In the genomic region with DNA sequence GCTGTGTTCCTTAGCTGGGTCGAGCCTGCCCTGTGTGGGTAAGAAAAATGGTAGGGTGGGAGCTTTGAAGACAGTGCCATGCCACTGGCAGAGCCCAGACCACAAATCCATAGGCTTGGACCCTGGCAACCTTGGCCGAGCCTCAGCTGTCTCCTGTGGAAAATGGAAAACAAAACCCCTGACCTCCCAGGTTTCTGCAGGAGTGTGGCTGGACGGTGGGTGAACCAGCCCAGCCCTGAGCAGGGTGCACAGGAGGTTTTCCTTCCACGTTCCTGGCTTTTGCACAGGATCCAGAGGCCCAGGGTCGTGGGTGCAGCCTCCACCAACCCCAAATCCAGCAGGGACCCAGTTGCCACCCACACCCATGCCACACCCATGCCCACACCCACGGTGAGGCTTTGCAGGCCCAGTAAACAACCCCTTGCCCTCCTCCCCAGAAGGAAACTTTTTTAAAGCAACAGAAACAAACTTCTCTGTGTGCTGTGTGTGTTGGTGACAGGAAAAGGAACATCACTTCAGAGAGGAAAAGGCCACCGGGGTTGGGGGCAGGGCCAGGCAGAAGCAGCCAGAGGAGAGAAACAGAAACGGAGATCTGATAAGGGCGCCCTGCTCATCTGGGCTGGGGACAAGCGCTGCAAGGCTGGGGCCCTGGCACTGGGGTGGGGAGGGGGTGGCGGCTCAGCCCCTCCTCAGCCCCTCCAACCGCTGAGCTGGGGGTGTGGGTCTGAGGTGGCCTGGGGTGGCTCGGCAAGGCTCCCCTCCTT, we compare ENCODE assay signal across 1 cellular context.
A peak's percentile ranks its signal among the peaks of the same experiment; 100 is the strongest.
TF ChIP-seq lines count a peak whose summit lies in the region.

No MANE protein-coding gene starts in this region.

TF ChIP-seq in K562, 482 proteins besides CTCF, POLR2A, EP300 and RAD21 (continued from another document and continues in another):
- TF ChIP-seq PRDM10 (IDR thresholded peaks at IDR 0.05; ENCODE audit: partially characterized antibody) (peak; percentile 80), HDAC6 (IDR thresholded peaks at IDR 0.05; ENCODE audit: low read depth, low read length) (no peak), PRMT5 (CRISPR knock-in tag; IDR thresholded peaks at IDR 0.05) (no peak), CTCFL (IDR thresholded peaks at IDR 0.05; ENCODE audit: borderline replicate concordance, insufficient read depth, low read depth, low read length, poor library complexity, severe bottlenecking) (no peak), ZNF384 (IDR thresholded peaks at IDR 0.05; ENCODE audit: low read depth, low read length) (no peak), ZNF224 (CRISPR knock-in tag; IDR thresholded peaks at IDR 0.05) (no peak), GTF2A2 (tag; IDR thresholded peaks at IDR 0.05) (no peak), FOXA3 (CRISPR knock-in tag; conservative IDR thresholded peaks at IDR 0.05 in 1 of 2, IDR thresholded peaks at IDR 0.05 in 1 of 2) (no peak), CREM (IDR thresholded peaks at IDR 0.05; ENCODE audit: low read depth) (peak; percentile 37), ZNF347 (CRISPR knock-in tag; IDR thresholded peaks at IDR 0.05; ENCODE audit: low read depth) (0 out of 2 replicates have a peak, but pooled peaks have one; percentile 54), ZNF668 (CRISPR knock-in tag; IDR thresholded peaks at IDR 0.05) (0 out of 2 replicates have a peak, but pooled peaks have one; percentile 33), CBFA2T3 (IDR thresholded peaks at IDR 0.05) (peak; percentile 42), BCOR (IDR thresholded peaks at IDR 0.05) (0 out of 2 replicates have a peak, but pooled peaks have one; percentile 6), ZNF589 (CRISPR knock-in tag; IDR thresholded peaks at IDR 0.05; ENCODE audit: low read depth) (peak; percentile 62; the same call in 1 of the 2 replicates), SRSF7 (optimal IDR thresholded peaks at IDR 0.05; ENCODE audit: low read depth, low read length) (no peak), CAMTA2 (CRISPR knock-in tag; conservative IDR thresholded peaks at IDR 0.05) (0 out of 2 replicates have a peak, but pooled peaks have one; percentile 10), FOXK2 (conservative IDR thresholded peaks at IDR 0.05 in 1 of 2, IDR thresholded peaks at IDR 0.05 in 1 of 2; ENCODE audit: low read depth in 2 of 2) (peak; percentile 33 to 45; a peak in 1 of 4 replicates), NELFE (IDR thresholded peaks at IDR 0.05; ENCODE audit: insufficient read depth, insufficient read length) (no peak), HEY1 (CRISPR knock-in tag; IDR thresholded peaks at IDR 0.05; ENCODE audit: borderline replicate concordance) (peak; percentile 88), CTBP1 (IDR thresholded peaks at IDR 0.05; ENCODE audit: borderline replicate concordance) (peak; percentile 88), LCOR (CRISPR knock-in tag; IDR thresholded peaks at IDR 0.05) (no peak)
- TF ChIP-seq, protein P1, sequence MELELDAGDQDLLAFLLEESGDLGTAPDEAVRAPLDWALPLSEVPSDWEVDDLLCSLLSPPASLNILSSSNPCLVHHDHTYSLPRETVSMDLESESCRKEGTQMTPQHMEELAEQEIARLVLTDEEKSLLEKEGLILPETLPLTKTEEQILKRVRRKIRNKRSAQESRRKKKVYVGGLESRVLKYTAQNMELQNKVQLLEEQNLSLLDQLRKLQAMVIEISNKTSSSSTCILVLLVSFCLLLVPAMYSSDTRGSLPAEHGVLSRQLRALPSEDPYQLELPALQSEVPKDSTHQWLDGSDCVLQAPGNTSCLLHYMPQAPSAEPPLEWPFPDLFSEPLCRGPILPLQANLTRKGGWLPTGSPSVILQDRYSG (tag; conservative IDR thresholded peaks at IDR 0.05; ENCODE audit: low read depth) = peak; percentile 52
- TF ChIP-seq, protein P2, sequence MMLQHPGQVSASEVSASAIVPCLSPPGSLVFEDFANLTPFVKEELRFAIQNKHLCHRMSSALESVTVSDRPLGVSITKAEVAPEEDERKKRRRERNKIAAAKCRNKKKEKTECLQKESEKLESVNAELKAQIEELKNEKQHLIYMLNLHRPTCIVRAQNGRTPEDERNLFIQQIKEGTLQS (IDR thresholded peaks at IDR 0.05) = no peak
- TF ChIP-seq, protein P2 (CRISPR knock-in tag; conservative IDR thresholded peaks at IDR 0.05) = no peak
- TF ChIP-seq, protein P3, sequence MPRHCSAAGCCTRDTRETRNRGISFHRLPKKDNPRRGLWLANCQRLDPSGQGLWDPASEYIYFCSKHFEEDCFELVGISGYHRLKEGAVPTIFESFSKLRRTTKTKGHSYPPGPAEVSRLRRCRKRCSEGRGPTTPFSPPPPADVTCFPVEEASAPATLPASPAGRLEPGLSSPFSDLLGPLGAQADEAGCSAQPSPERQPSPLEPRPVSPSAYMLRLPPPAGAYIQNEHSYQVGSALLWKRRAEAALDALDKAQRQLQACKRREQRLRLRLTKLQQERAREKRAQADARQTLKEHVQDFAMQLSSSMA (CRISPR knock-in tag; IDR thresholded peaks at IDR 0.05) = no peak
- TF ChIP-seq, protein P4, sequence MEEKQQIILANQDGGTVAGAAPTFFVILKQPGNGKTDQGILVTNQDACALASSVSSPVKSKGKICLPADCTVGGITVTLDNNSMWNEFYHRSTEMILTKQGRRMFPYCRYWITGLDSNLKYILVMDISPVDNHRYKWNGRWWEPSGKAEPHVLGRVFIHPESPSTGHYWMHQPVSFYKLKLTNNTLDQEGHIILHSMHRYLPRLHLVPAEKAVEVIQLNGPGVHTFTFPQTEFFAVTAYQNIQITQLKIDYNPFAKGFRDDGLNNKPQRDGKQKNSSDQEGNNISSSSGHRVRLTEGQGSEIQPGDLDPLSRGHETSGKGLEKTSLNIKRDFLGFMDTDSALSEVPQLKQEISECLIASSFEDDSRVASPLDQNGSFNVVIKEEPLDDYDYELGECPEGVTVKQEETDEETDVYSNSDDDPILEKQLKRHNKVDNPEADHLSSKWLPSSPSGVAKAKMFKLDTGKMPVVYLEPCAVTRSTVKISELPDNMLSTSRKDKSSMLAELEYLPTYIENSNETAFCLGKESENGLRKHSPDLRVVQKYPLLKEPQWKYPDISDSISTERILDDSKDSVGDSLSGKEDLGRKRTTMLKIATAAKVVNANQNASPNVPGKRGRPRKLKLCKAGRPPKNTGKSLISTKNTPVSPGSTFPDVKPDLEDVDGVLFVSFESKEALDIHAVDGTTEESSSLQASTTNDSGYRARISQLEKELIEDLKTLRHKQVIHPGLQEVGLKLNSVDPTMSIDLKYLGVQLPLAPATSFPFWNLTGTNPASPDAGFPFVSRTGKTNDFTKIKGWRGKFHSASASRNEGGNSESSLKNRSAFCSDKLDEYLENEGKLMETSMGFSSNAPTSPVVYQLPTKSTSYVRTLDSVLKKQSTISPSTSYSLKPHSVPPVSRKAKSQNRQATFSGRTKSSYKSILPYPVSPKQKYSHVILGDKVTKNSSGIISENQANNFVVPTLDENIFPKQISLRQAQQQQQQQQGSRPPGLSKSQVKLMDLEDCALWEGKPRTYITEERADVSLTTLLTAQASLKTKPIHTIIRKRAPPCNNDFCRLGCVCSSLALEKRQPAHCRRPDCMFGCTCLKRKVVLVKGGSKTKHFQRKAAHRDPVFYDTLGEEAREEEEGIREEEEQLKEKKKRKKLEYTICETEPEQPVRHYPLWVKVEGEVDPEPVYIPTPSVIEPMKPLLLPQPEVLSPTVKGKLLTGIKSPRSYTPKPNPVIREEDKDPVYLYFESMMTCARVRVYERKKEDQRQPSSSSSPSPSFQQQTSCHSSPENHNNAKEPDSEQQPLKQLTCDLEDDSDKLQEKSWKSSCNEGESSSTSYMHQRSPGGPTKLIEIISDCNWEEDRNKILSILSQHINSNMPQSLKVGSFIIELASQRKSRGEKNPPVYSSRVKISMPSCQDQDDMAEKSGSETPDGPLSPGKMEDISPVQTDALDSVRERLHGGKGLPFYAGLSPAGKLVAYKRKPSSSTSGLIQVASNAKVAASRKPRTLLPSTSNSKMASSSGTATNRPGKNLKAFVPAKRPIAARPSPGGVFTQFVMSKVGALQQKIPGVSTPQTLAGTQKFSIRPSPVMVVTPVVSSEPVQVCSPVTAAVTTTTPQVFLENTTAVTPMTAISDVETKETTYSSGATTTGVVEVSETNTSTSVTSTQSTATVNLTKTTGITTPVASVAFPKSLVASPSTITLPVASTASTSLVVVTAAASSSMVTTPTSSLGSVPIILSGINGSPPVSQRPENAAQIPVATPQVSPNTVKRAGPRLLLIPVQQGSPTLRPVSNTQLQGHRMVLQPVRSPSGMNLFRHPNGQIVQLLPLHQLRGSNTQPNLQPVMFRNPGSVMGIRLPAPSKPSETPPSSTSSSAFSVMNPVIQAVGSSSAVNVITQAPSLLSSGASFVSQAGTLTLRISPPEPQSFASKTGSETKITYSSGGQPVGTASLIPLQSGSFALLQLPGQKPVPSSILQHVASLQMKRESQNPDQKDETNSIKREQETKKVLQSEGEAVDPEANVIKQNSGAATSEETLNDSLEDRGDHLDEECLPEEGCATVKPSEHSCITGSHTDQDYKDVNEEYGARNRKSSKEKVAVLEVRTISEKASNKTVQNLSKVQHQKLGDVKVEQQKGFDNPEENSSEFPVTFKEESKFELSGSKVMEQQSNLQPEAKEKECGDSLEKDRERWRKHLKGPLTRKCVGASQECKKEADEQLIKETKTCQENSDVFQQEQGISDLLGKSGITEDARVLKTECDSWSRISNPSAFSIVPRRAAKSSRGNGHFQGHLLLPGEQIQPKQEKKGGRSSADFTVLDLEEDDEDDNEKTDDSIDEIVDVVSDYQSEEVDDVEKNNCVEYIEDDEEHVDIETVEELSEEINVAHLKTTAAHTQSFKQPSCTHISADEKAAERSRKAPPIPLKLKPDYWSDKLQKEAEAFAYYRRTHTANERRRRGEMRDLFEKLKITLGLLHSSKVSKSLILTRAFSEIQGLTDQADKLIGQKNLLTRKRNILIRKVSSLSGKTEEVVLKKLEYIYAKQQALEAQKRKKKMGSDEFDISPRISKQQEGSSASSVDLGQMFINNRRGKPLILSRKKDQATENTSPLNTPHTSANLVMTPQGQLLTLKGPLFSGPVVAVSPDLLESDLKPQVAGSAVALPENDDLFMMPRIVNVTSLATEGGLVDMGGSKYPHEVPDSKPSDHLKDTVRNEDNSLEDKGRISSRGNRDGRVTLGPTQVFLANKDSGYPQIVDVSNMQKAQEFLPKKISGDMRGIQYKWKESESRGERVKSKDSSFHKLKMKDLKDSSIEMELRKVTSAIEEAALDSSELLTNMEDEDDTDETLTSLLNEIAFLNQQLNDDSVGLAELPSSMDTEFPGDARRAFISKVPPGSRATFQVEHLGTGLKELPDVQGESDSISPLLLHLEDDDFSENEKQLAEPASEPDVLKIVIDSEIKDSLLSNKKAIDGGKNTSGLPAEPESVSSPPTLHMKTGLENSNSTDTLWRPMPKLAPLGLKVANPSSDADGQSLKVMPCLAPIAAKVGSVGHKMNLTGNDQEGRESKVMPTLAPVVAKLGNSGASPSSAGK (IDR thresholded peaks at IDR 0.05) = no peak
- TF ChIP-seq, protein P5, sequence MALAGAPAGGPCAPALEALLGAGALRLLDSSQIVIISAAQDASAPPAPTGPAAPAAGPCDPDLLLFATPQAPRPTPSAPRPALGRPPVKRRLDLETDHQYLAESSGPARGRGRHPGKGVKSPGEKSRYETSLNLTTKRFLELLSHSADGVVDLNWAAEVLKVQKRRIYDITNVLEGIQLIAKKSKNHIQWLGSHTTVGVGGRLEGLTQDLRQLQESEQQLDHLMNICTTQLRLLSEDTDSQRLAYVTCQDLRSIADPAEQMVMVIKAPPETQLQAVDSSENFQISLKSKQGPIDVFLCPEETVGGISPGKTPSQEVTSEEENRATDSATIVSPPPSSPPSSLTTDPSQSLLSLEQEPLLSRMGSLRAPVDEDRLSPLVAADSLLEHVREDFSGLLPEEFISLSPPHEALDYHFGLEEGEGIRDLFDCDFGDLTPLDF (CRISPR knock-in tag; IDR thresholded peaks at IDR 0.05) = no peak
- TF ChIP-seq, protein P6, sequence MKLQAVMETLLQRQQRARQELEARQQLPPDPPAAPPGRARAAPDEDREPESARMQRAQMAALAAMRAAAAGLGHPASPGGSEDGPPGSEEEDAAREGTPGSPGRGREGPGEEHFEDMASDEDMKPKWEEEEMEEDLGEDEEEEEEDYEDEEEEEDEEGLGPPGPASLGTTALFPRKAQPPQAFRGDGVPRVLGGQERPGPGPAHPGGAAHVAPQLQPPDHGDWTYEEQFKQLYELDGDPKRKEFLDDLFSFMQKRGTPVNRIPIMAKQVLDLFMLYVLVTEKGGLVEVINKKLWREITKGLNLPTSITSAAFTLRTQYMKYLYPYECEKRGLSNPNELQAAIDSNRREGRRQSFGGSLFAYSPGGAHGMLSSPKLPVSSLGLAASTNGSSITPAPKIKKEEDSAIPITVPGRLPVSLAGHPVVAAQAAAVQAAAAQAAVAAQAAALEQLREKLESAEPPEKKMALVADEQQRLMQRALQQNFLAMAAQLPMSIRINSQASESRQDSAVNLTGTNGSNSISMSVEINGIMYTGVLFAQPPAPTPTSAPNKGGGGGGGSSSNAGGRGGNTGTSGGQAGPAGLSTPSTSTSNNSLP (IDR thresholded peaks at IDR 0.05; ENCODE audit: borderline replicate concordance, low read depth, low read length) = no peak
